ENCODE assay signal across 14 cellular contexts in the genomic region with DNA sequence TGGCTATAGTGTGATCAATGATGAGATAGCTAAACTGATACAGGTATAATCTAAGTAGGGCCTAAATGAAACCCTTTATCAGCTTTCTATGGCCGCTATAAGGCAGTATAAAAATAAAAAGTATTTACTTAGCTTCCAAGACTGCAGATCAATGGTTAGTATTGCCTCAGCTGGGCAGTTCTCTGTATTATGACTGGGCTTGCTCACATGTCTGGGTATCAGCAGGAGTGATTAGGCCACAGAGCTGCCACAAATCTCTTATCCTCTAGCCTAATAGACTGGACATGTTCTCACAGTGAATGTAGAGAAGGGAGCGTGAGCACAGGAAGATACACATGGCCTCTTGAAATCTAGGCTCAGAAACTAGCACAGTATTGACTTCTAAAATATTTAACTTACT.
DNase-seq lines count a peak whose midpoint lies in the region; ATAC-seq and TF ChIP-seq lines count a peak whose summit lies in the region.
"Had no signal": no experiment of that assay in that cellular context is flagged by ENCODE, and none has a peak within 500 bp of the region (broad histone marks: within the 10 kb centered on the region; RNA-seq: fewer than 3 reads in every experiment).

No MANE protein-coding gene starts in this region.

- no peaks in the 10 kb centered on the region for H3K79me2 ChIP-seq in SK-N-SH (ENCODE audit: insufficient read depth)
- H3K79me2 ChIP-seq in trophoblast cell (ENCODE audit: control insufficient read depth, insufficient read depth, low read length, poor library complexity) = no peaks in the 10 kb centered on the region

- ATAC-seq in SK-N-SH treated with all-trans-retinoic acid at 6 μM for 48 hours (no peak), GM18519 (IDR thresholded peaks at IDR 0.05; ENCODE audit: low FRiP score, unreplicated experiment) (no peak), GM21423 (IDR thresholded peaks at IDR 0.05; ENCODE audit: unreplicated experiment) (no peak)
- ATAC-seq: CD8-positive, alpha-beta T cell had no signal

- H4K91ac ChIP-seq in trophoblast cell (ENCODE audit: low read depth, low read length) = no peak overlapping the region

- H3K79me1 ChIP-seq in trophoblast cell (ENCODE audit: low read length) = no peaks in the 10 kb centered on the region

- 91% methylated on average over 2 of the region's 2 CpGs for WGBS in SK-N-SH (ENCODE audit: low lambda C conversion rate)
- no CpG with 5 or more reads among the region's 2 CpGs for WGBS in trophoblast cell (ENCODE audit: extremely low coverage, insufficient coverage, insufficient read length)

- no peaks in the 10 kb centered on the region for H3K9me2 ChIP-seq in SK-N-SH

- H3K4me1 ChIP-seq in SK-N-SH (ENCODE audit: control insufficient read depth in 1 of 2, insufficient read depth in 2 of 2, low read depth in 1 of 2, low read length in 1 of 2) (peaks cover 0 to 5% of the 10 kb centered on the region in 2 experiments; a peak in 2 of 4 replicates), trophoblast cell (ENCODE audit: control insufficient read depth in 1 of 2, insufficient read depth in 2 of 2, low read length in 2 of 2) (peaks cover 0 to 3% of the 10 kb centered on the region in 2 experiments)
- H3K4me1 ChIP-seq: BLaER1 treated with 17β-estradiol and CSF1 and Interleukin-3, amounts not matched to agents 10 nM and 100 nM had no signal

- no peak overlapping the region for H2BK120ac ChIP-seq in trophoblast cell (ENCODE audit: insufficient read depth, low read length, poor library complexity)

- no peak overlapping the region for H3K9ac ChIP-seq in SK-N-SH
- H3K9ac ChIP-seq in trophoblast cell (ENCODE audit: low read length) = no peak overlapping the region
- H3K9ac ChIP-seq: BLaER1 treated with 17β-estradiol and CSF1 and Interleukin-3, amounts not matched to agents 10 nM and 100 nM had no signal

- no peak overlapping the region for H3K4me3 ChIP-seq in SK-N-SH (ENCODE audit: low read depth in 2 of 2, low read length in 1 of 2)
- no peak overlapping the region for H3K4me3 ChIP-seq in trophoblast cell (ENCODE audit: low read depth, low read length)
- H3K4me3 ChIP-seq: BLaER1 treated with 17β-estradiol and CSF1 and Interleukin-3, amounts not matched to agents 10 nM and 100 nM had no signal

- no peaks in the 10 kb centered on the region for H3F3A ChIP-seq in SK-N-SH (replicated peaks; ENCODE audit: insufficient read depth)

- H3K9me3 ChIP-seq in SK-N-SH = no peaks in the 10 kb centered on the region
- no peaks in the 10 kb centered on the region for H3K9me3 ChIP-seq in trophoblast cell (ENCODE audit: insufficient read depth, low read depth, low read length)
- H3K9me3 ChIP-seq: BLaER1 treated with 17β-estradiol and CSF1 and Interleukin-3, amounts not matched to agents 10 nM and 100 nM had no signal

- no peak overlapping the region for H2AK5ac ChIP-seq in trophoblast cell (ENCODE audit: low read length)

- H3K27me3 ChIP-seq in SK-N-SH (ENCODE audit: insufficient read depth) (no peaks in the 10 kb centered on the region), trophoblast cell (ENCODE audit: insufficient read depth, low read length) (no peaks in the 10 kb centered on the region)
- H3K27me3 ChIP-seq: BLaER1 treated with 17β-estradiol and CSF1 and Interleukin-3, amounts not matched to agents 10 nM and 100 nM had no signal

- H2BK12ac ChIP-seq in trophoblast cell (ENCODE audit: low read length) = peak overlapping the region; percentile 71

- no peak overlapping the region for H2BK5ac ChIP-seq in trophoblast cell (ENCODE audit: low read depth, low read length, poor library complexity)

- H3K4ac ChIP-seq in trophoblast cell (ENCODE audit: low read depth, low read length) = no peak overlapping the region

- H2AFZ ChIP-seq in SK-N-SH (ENCODE audit: low read depth) (no peak overlapping the region), trophoblast cell (ENCODE audit: insufficient read depth, low read length, poor library complexity) (no peak overlapping the region)

- no peak for TF ChIP-seq EP300 in SK-N-SH (IDR thresholded peaks at IDR 0.05; ENCODE audit: borderline replicate concordance in 1 of 2, low read depth in 1 of 2, low read length in 1 of 2)

- H3K4me2 ChIP-seq in SK-N-SH = no peak overlapping the region
- no peak overlapping the region for H3K4me2 ChIP-seq in trophoblast cell (ENCODE audit: low read length)
- H3K4me2 ChIP-seq: BLaER1 treated with 17β-estradiol and CSF1 and Interleukin-3, amounts not matched to agents 10 nM and 100 nM had no signal

- no peak overlapping the region for H3K14ac ChIP-seq in trophoblast cell (ENCODE audit: low read length)

- TF ChIP-seq RAD21 in SK-N-SH (IDR thresholded peaks at IDR 0.05; ENCODE audit: low read length) = no peak

- no peak for TF ChIP-seq CTCF in SK-N-SH (IDR thresholded peaks at IDR 0.05)

- H4K12ac ChIP-seq in trophoblast cell (ENCODE audit: low read depth, low read length) = no peak overlapping the region

- CTCF ChIA-PET in SK-N-SH (lab: Yijun Ruan, JAX) = interaction anchor here (1.0 to 1.1 kb wide), 3 partner anchors 11 to 43 kb away, joined by 3 read pairs; no protein-coding TSS in a partner anchor

- POLR2A ChIA-PET in SK-N-SH (lab: Yijun Ruan, JAX) = no interaction called here

- H3K23ac ChIP-seq in trophoblast cell (ENCODE audit: low read length) = no peak overlapping the region

- DNase-seq in SK-N-SH = peak; percentile 11
- DNase-seq in SK-N-DZ (ENCODE audit: low spot score) = peak; percentile 66
- DNase-seq in trophoblast cell = no peak
- DNase-seq in OCI-M2 (lab: John Stamatoyannopoulos, UW; ENCODE audit: unreplicated experiment) = no peak
- DNase-seq: 8988T; Calu3; CD8-positive, alpha-beta T cell; DMS79 treated with DMSO at 0.1 percent for 48 hours; GF-D8; H9 had no signal

- no peaks in the 10 kb centered on the region for H4K20me1 ChIP-seq in SK-N-SH (ENCODE audit: insufficient read depth)
- H4K20me1 ChIP-seq: BLaER1 treated with 17β-estradiol and CSF1 and Interleukin-3, amounts not matched to agents 10 nM and 100 nM had no signal

- H3K36me3 ChIP-seq in SK-N-SH (replicated peaks in 1 of 2; ENCODE audit: control insufficient read depth in 1 of 2, insufficient read depth in 2 of 2, low read length in 1 of 2) (no peaks in the 10 kb centered on the region), trophoblast cell (ENCODE audit: control insufficient read depth in 1 of 2, insufficient read depth in 2 of 2, low read length in 2 of 2) (no peaks in the 10 kb centered on the region)
- H3K36me3 ChIP-seq: BLaER1 treated with 17β-estradiol and CSF1 and Interleukin-3, amounts not matched to agents 10 nM and 100 nM had no signal

- no peak overlapping the region for H3K18ac ChIP-seq in trophoblast cell (ENCODE audit: low read length)

- H3K27ac ChIP-seq in SK-N-SH (ENCODE audit: low read depth in 2 of 2, low read length in 1 of 2) (peak overlapping the region in 1 of 2 experiments; percentile 72; a peak in 2 of 4 replicates), trophoblast cell (ENCODE audit: low read depth, low read length) (peak overlapping the region; percentile 61)
- H3K27ac ChIP-seq: BLaER1 treated with 17β-estradiol and CSF1 and Interleukin-3, amounts not matched to agents 10 nM and 100 nM had no signal

- no peak overlapping the region for H4K8ac ChIP-seq in trophoblast cell (ENCODE audit: low read depth, low read length)

TF ChIP-seq in SK-N-SH, 30 proteins besides CTCF, POLR2A, EP300 and RAD21 (continues in another document):
- no peak for TF ChIP-seq TCF12 (IDR thresholded peaks at IDR 0.05)
- TF ChIP-seq CHD2 (IDR thresholded peaks at IDR 0.05; ENCODE audit: low read length, partially characterized antibody) = no peak
- TF ChIP-seq YY1 (IDR thresholded peaks at IDR 0.05; ENCODE audit: low read depth) = no peak
- no peak for TF ChIP-seq PBX3 (IDR thresholded peaks at IDR 0.05)
- TF ChIP-seq POLR2AphosphoS5 (IDR thresholded peaks at IDR 0.05; ENCODE audit: low read depth, low read length) = no peak

TF ChIP-seq in SK-N-SH treated with all-trans-retinoic acid at 6 μM for 48 hours, 23 proteins besides CTCF, POLR2A, EP300 and RAD21:
- TF ChIP-seq GLIS3 (CRISPR knock-in tag; IDR thresholded peaks at IDR 0.05) (no peak), ARNTL (CRISPR knock-in tag; IDR thresholded peaks at IDR 0.05; ENCODE audit: borderline replicate concordance, low read depth) (no peak), ZNF70 (CRISPR knock-in tag; IDR thresholded peaks at IDR 0.05) (no peak), ZNF565 (CRISPR knock-in tag; conservative IDR thresholded peaks at IDR 0.05; ENCODE audit: low read depth) (no peak), SNAI2 (CRISPR knock-in tag; IDR thresholded peaks at IDR 0.05) (no peak)
- TF ChIP-seq, protein P1, sequence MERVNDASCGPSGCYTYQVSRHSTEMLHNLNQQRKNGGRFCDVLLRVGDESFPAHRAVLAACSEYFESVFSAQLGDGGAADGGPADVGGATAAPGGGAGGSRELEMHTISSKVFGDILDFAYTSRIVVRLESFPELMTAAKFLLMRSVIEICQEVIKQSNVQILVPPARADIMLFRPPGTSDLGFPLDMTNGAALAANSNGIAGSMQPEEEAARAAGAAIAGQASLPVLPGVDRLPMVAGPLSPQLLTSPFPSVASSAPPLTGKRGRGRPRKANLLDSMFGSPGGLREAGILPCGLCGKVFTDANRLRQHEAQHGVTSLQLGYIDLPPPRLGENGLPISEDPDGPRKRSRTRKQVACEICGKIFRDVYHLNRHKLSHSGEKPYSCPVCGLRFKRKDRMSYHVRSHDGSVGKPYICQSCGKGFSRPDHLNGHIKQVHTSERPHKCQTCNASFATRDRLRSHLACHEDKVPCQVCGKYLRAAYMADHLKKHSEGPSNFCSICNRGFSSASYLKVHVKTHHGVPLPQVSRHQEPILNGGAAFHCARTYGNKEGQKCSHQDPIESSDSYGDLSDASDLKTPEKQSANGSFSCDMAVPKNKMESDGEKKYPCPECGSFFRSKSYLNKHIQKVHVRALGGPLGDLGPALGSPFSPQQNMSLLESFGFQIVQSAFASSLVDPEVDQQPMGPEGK (CRISPR knock-in tag; IDR thresholded peaks at IDR 0.05; ENCODE audit: borderline replicate concordance) = no peak

Comparison
In these comparisons a context has a peak if more than half of its experiments do, and no peak if none do; other contexts are left out.
1. DNase-seq: peak in SK-N-SH (single experiment) and SK-N-DZ (single experiment); none in trophoblast cell (0 of 2) and OCI-M2 (single experiment).